ENCODE assay signal across 22 cellular contexts in genomic region chr5:142902188-142902965, GRCh38.
DNase-seq lines count a peak whose midpoint lies in the region; ATAC-seq and TF ChIP-seq lines count a peak whose summit lies in the region.
"Had no signal": no experiment of that assay in that cellular context is flagged by ENCODE, and none has a peak within 500 bp of the region (broad histone marks: within the 10 kb centered on the region; RNA-seq: fewer than 3 reads in every experiment).

No MANE protein-coding gene starts in this region.

- TF ChIP-seq CTCF in left ventricle myocardium inferior (IDR thresholded peaks at IDR 0.05; ENCODE audit: borderline replicate concordance) = no peak
- TF ChIP-seq CTCF in spleen (IDR thresholded peaks at IDR 0.05 in 8 of 11, conservative IDR thresholded peaks at IDR 0.05 in 3 of 11) = no peak

- H3K4me3 ChIP-seq in left ventricle myocardium inferior = no peak overlapping the region
- H3K4me3 ChIP-seq in spleen = no peak overlapping the region
- H3K4me3 ChIP-seq: esophagus muscularis mucosa, HAP-1 had no signal

- WGBS in spleen, 5 donors = 64 to 84% (median 68%) methylated on average over 9 of the region's 9 CpGs

- no peaks in the 10 kb centered on the region for H3K9me3 ChIP-seq in left ventricle myocardium inferior (replicated peaks)
- H3K9me3 ChIP-seq in spleen = no peaks in the 10 kb centered on the region
- H3K9me3 ChIP-seq: esophagus muscularis mucosa, HAP-1 had no signal

- ATAC-seq in left cardiac atrium (no peak), GM21367 (IDR thresholded peaks at IDR 0.05; ENCODE audit: unreplicated experiment) (no peak), HG03469 (IDR thresholded peaks at IDR 0.05; ENCODE audit: unreplicated experiment) (no peak)

- intact Hi-C loops in left ventricle myocardium inferior (cut with micrococcal nuclease) (no loop called here), left cardiac atrium (cut with DNase I) (no loop called here), spleen (cut with DNase I; ENCODE audit: low total_unique reads) (no loop called here)

- H3K36me3 ChIP-seq in left ventricle myocardium inferior = peaks cover 77% of the 10 kb centered on the region
- peaks cover 0 to 95% (median 35%) of the 10 kb centered on the region in 6 donors for H3K36me3 ChIP-seq in spleen
- H3K36me3 ChIP-seq: HAP-1 had no signal

- peaks cover 61% of the 10 kb centered on the region for H3K4me1 ChIP-seq in left ventricle myocardium inferior
- H3K4me1 ChIP-seq in spleen = peaks cover 0 to 23% (median 6%) of the 10 kb centered on the region in 6 donors
- H3K4me1 ChIP-seq: HAP-1 had no signal

- TF ChIP-seq POLR2A in spleen (IDR thresholded peaks at IDR 0.05) = no peak

- no peaks in the 10 kb centered on the region for H3K27me3 ChIP-seq in left ventricle myocardium inferior (ENCODE audit: low read depth)
- H3K27me3 ChIP-seq in spleen (replicated peaks in 1 of 7) = no peaks in the 10 kb centered on the region
- H3K27me3 ChIP-seq: esophagus muscularis mucosa had no signal

- DNase-seq in left ventricle myocardium inferior = no peak
- DNase-seq in left cardiac atrium = no peak
- peak; percentile 23 for DNase-seq in NOMO-1 treated with dmso at 0.1 percent for 144 hours (lab: John Stamatoyannopoulos, UW; ENCODE audit: unreplicated experiment)
- peak; percentile 24 for DNase-seq in iris pigment epithelial cell (ENCODE audit: low read depth)
- DNase-seq in spleen = no peak
- no peak for DNase-seq in NCI-H1694 (lab: John Stamatoyannopoulos, UW)
- DNase-seq: activated CD4-positive, alpha-beta T cell treated with anti-CD3 and anti-CD28 coated beads, Interleukin-2, amount 50 U/mL, for 1 hour; activated CD8-positive, alpha-beta memory T cell treated with anti-CD3 and anti-CD28 coated beads, Interleukin-2, amount 50 U/mL, for 4 hours; activated gamma-delta T cell; amygdala; caudate nucleus; DMS53; NCI-H187; NCI-H2227 treated with DMSO at 0.1 percent for 48 hours; stimulated activated CD4-positive, alpha-beta T cell treated with anti-CD3 and anti-CD28 coated beads, Interleukin-4, amount 100 ng/mL, for 4 hours; substantia nigra; SW 1271 had no signal

- H3K27ac ChIP-seq in left ventricle myocardium inferior (replicated peaks) (peak overlapping the region; percentile 71), spleen (peak overlapping the region in 5 of 8 donors; percentile 1 to 52 (median 16))
- H3K27ac ChIP-seq: C4-2B, esophagus muscularis mucosa had no signal

Comparison
In these comparisons a context has a peak if more than half of its experiments do, and no peak if none do; other contexts are left out.
1. DNase-seq: peak in NOMO-1 treated with dmso at 0.1 percent for 144 hours (single experiment) and iris pigment epithelial cell (single experiment); none in left ventricle myocardium inferior (single experiment), left cardiac atrium (single experiment), spleen (single experiment) and NCI-H1694 (single experiment).